ENCODE assay signal across 23 cellular contexts in the genomic region with DNA sequence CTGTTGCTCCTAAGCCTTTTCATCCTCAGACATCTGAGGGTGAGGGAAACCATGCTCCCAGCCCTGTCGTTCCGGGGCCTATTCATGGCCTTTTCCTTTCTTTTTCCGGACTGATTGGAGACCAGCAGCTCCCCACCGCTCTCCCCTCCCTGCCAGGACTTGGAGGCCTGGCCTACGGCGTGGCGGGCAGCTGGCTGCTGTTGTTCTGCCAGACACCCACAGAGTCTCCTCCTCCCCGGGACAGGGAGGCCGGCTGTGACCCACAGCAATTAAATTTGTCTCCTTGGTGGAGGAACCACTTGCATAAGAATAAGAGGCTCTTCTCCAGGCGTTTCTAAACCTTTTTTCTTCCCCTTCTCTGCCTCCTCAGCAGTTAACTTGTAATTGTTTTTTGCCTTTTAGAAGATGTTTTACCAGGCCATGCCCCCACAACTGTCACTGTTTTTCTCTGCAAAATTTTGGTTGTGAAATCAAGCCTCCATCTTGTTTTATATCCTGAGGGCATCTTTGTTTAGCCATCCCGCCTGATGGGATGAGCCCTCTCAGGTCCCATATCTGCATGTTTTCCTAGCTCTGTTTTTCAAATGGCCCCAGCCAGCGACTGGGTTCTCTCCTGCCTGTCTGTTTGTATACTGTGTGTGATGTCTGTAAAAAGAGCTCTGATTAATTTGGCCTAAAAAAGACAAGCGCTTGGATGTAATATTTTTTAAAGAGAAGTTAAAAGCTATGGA.
DNase-seq lines count a peak whose midpoint lies in the region; ATAC-seq, FAIRE-seq and TF ChIP-seq lines count a peak whose summit lies in the region.
"Had no signal": no experiment of that assay in that cellular context is flagged by ENCODE, and none has a peak within 500 bp of the region (broad histone marks: within the 10 kb centered on the region; RNA-seq: fewer than 3 reads in every experiment).

No MANE protein-coding gene starts in this region.

- H3K4me2 ChIP-seq in SK-N-SH (no peak overlapping the region), astrocyte (ENCODE audit: low read length) (no peak overlapping the region), smooth muscle cell (peak overlapping the region; percentile 52)

- H3K27me3 Mint-ChIP-seq in astrocyte (ENCODE audit: low read depth, unreplicated experiment), result no peaks in the 10 kb centered on the region
- H3K27me3 Mint-ChIP-seq: dendritic cell treated with granulocyte-macrophage colony-stimulating factor and Interleukin-4, amounts not matched to agents 40 ng/mL and 50 ng/mL, for 4 days; IgD-negative memory B cell had no signal

- H3K9ac ChIP-seq in SK-N-SH (no peak overlapping the region), astrocyte (ENCODE audit: low read length) (no peak overlapping the region), smooth muscle cell (ENCODE audit: low read depth) (no peak overlapping the region)

- WGBS in SK-N-SH (ENCODE audit: low lambda C conversion rate), result 40% methylated on average over 9 of the region's 13 CpGs
- WGBS in smooth muscle cell (ENCODE audit: low lambda C conversion rate), result 29% methylated on average over 13 of the region's 13 CpGs

- H3K36me3 ChIP-seq in SK-N-SH (replicated peaks in 1 of 2; ENCODE audit: control insufficient read depth in 1 of 2, insufficient read depth in 2 of 2, low read length in 1 of 2), result no peaks in the 10 kb centered on the region
- no peaks in the 10 kb centered on the region for H3K36me3 ChIP-seq in astrocyte (ENCODE audit: insufficient read depth, low read length)
- H3K36me3 ChIP-seq in smooth muscle cell (ENCODE audit: low read depth), result no peaks in the 10 kb centered on the region
- H3K36me3 ChIP-seq: left ventricle myocardium inferior, stomach, upper lobe of left lung had no signal

- no peak for TF ChIP-seq RAD21 in SK-N-SH (IDR thresholded peaks at IDR 0.05; ENCODE audit: low read length)

- peaks cover 1% of the 10 kb centered on the region for H3K4me1 Mint-ChIP-seq in astrocyte (ENCODE audit: low read depth, unreplicated experiment)
- H3K4me1 Mint-ChIP-seq: IgD-negative memory B cell had no signal

- no peaks in the 10 kb centered on the region for H3K36me3 Mint-ChIP-seq in astrocyte (ENCODE audit: low read depth, unreplicated experiment)
- H3K36me3 Mint-ChIP-seq: IgD-negative memory B cell had no signal

- in situ Hi-C loops in GM13977 (cut with MboI; ENCODE audit: low pct_unique_long_range_greater_than_20kb, low sequenced_read_pairs, unreplicated experiment), result no loop called here

- no peaks in the 10 kb centered on the region for H3K79me2 ChIP-seq in SK-N-SH (ENCODE audit: insufficient read depth)
- no peaks in the 10 kb centered on the region for H3K79me2 ChIP-seq in astrocyte (ENCODE audit: insufficient read depth, low read length)
- no peaks in the 10 kb centered on the region for H3K79me2 ChIP-seq in smooth muscle cell (ENCODE audit: low read depth)

- CTCF ChIA-PET in SK-N-SH (lab: Yijun Ruan, JAX), result no interaction called here

- no peak overlapping the region for H3K4me3 Mint-ChIP-seq in astrocyte (ENCODE audit: unreplicated experiment)
- H3K4me3 Mint-ChIP-seq: dendritic cell treated with granulocyte-macrophage colony-stimulating factor and Interleukin-4, amounts not matched to agents 40 ng/mL and 50 ng/mL, for 4 days had no signal

- no peak for ATAC-seq in SK-N-SH treated with all-trans-retinoic acid at 6 μM for 48 hours
- ATAC-seq: foreskin keratinocyte, GM12878 had no signal

- no peak overlapping the region for H3K27ac Mint-ChIP-seq in astrocyte (ENCODE audit: unreplicated experiment)
- H3K27ac Mint-ChIP-seq: activated T-helper 2 cell treated with anti-CD3 and anti-CD28 coated beads, Interferon-gamma antibody, Interleukin-2, Interleukin-4, amounts not matched to agents 10 μg/mL and 5 μg/mL and 100 μg/mL, durations not matched to agents 14 hours and 24 hours and 36 hours; dendritic cell treated with granulocyte-macrophage colony-stimulating factor and Interleukin-4, amounts not matched to agents 40 ng/mL and 50 ng/mL, for 4 days; IgD-negative memory B cell had no signal

- FAIRE-seq in astrocyte (lab: Jason Lieb, UNC), result no peak
- FAIRE-seq: A204.1, bronchial epithelial cell, GM12878, RCC 7860 had no signal

- H3K27me3 ChIP-seq in SK-N-SH (ENCODE audit: insufficient read depth) (no peaks in the 10 kb centered on the region), astrocyte (ENCODE audit: insufficient read depth, low read length) (no peaks in the 10 kb centered on the region), smooth muscle cell (ENCODE audit: low read depth) (no peaks in the 10 kb centered on the region)
- H3K27me3 ChIP-seq: foreskin keratinocyte, stomach, upper lobe of left lung had no signal

- TF ChIP-seq CTCF in SK-N-SH (IDR thresholded peaks at IDR 0.05), result no peak
- no peak for TF ChIP-seq CTCF in astrocyte (IDR thresholded peaks at IDR 0.05; ENCODE audit: insufficient read depth, low read depth, low read length)
- no peak for TF ChIP-seq CTCF in smooth muscle cell (IDR thresholded peaks at IDR 0.05; ENCODE audit: borderline replicate concordance, insufficient read depth, poor library complexity, severe bottlenecking)
- TF ChIP-seq CTCF in GM13977 (IDR thresholded peaks at IDR 0.05; ENCODE audit: extremely low read depth, insufficient read depth, missing control alignments), result no peak

- H3K27ac ChIP-seq in SK-N-SH (ENCODE audit: low read depth in 2 of 2, low read length in 1 of 2) (no peak overlapping the region), astrocyte (ENCODE audit: low read depth, low read length) (no peak overlapping the region), smooth muscle cell (ENCODE audit: low read depth) (no peak overlapping the region)
- H3K27ac ChIP-seq: foreskin keratinocyte, left ventricle myocardium inferior, stomach, upper lobe of left lung had no signal

- no peaks in the 10 kb centered on the region for H3K9me3 Mint-ChIP-seq in astrocyte (ENCODE audit: unreplicated experiment)

- no peaks in the 10 kb centered on the region; the same call in 1 of the 2 replicates for H3K9me3 ChIP-seq in SK-N-SH
- no peaks in the 10 kb centered on the region for H3K9me3 ChIP-seq in astrocyte (ENCODE audit: insufficient read depth, low read depth, low read length)
- H3K9me3 ChIP-seq in smooth muscle cell (replicated peaks; ENCODE audit: low read depth), result no peaks in the 10 kb centered on the region
- H3K9me3 ChIP-seq: left ventricle myocardium inferior, stomach had no signal

- H4K20me1 ChIP-seq in SK-N-SH (ENCODE audit: insufficient read depth) (no peaks in the 10 kb centered on the region), astrocyte (ENCODE audit: insufficient read depth, low read length) (no peaks in the 10 kb centered on the region), smooth muscle cell (ENCODE audit: low read depth) (no peaks in the 10 kb centered on the region)

- no peak for TF ChIP-seq EP300 in SK-N-SH (IDR thresholded peaks at IDR 0.05; ENCODE audit: borderline replicate concordance in 1 of 2, low read depth in 1 of 2, low read length in 1 of 2)

- peak; percentile 5 for DNase-seq in SK-N-SH
- DNase-seq in astrocyte (ENCODE audit: low read depth), result no peak
- DNase-seq in iPS-NIHi11 (ENCODE audit: low spot score), result peak; percentile 60
- no peak for DNase-seq in smooth muscle cell (lab: John Stamatoyannopoulos, UW; ENCODE audit: unreplicated experiment)
- DNase-seq in GM13977 (ENCODE audit: low spot score), result no peak
- no peak for DNase-seq in midbrain (lab: John Stamatoyannopoulos, UW)
- DNase-seq in NCI-H146 (lab: John Stamatoyannopoulos, UW), result no peak
- DNase-seq: activated CD4-positive, alpha-beta T cell treated with anti-CD3 and anti-CD28 coated beads for 48 hours; foreskin keratinocyte; GDM1; left ventricle myocardium inferior; NCI-H1694; NK-92 treated with Interleukin-12 subunit alpha and Interleukin-12 subunit beta, amount 100 ng/mL, for 24 hours; stomach had no signal

- H3K4me1 ChIP-seq in SK-N-SH (ENCODE audit: control insufficient read depth in 1 of 2, insufficient read depth in 2 of 2, low read depth in 1 of 2, low read length in 1 of 2) (no peaks in the 10 kb centered on the region; a peak in 2 of 4 replicates), astrocyte (ENCODE audit: insufficient read depth, low read length) (no peaks in the 10 kb centered on the region), smooth muscle cell (ENCODE audit: low read depth) (peaks cover 11% of the 10 kb centered on the region)
- H3K4me1 ChIP-seq: foreskin keratinocyte, left ventricle myocardium inferior, stomach, upper lobe of left lung had no signal

- H3K9me2 ChIP-seq in SK-N-SH, result no peaks in the 10 kb centered on the region

- POLR2A ChIA-PET in SK-N-SH (lab: Yijun Ruan, JAX), result no interaction called here

- no peak overlapping the region for H2AFZ ChIP-seq in SK-N-SH (ENCODE audit: low read depth)
- H2AFZ ChIP-seq in astrocyte (ENCODE audit: low read depth, low read length), result peak overlapping the region; percentile 34
- peak overlapping the region; percentile 65 for H2AFZ ChIP-seq in smooth muscle cell (ENCODE audit: low read depth)

- H3F3A ChIP-seq in SK-N-SH (replicated peaks; ENCODE audit: insufficient read depth) (no peaks in the 10 kb centered on the region), smooth muscle cell (ENCODE audit: low read depth) (no peaks in the 10 kb centered on the region)

- H3K4me3 ChIP-seq in SK-N-SH (ENCODE audit: low read depth in 2 of 2, low read length in 1 of 2), result no peak overlapping the region
- no peak overlapping the region for H3K4me3 ChIP-seq in astrocyte (ENCODE audit: insufficient read depth, low read depth, low read length)
- no peak overlapping the region for H3K4me3 ChIP-seq in smooth muscle cell
- H3K4me3 ChIP-seq: GM12878, left ventricle myocardium inferior, stomach, upper lobe of left lung had no signal

TF ChIP-seq in SK-N-SH, 30 proteins besides CTCF, POLR2A, EP300 and RAD21 (continues in another document):
- no peak for TF ChIP-seq NFIC (IDR thresholded peaks at IDR 0.05; ENCODE audit: borderline replicate concordance)

TF ChIP-seq in SK-N-SH treated with all-trans-retinoic acid at 6 μM for 48 hours, 23 proteins besides CTCF, POLR2A, EP300 and RAD21 (continues in another document):
- TF ChIP-seq BACH2 (CRISPR knock-in tag; IDR thresholded peaks at IDR 0.05; ENCODE audit: borderline replicate concordance) (no peak), ZNF70 (CRISPR knock-in tag; IDR thresholded peaks at IDR 0.05) (no peak), ESRRG (CRISPR knock-in tag; IDR thresholded peaks at IDR 0.05) (no peak), OSR1 (CRISPR knock-in tag; IDR thresholded peaks at IDR 0.05) (no peak), SNAI2 (CRISPR knock-in tag; IDR thresholded peaks at IDR 0.05) (no peak), TCF4 (CRISPR knock-in tag; IDR thresholded peaks at IDR 0.05; ENCODE audit: borderline replicate concordance) (no peak)

Comparison
In these comparisons a context has a peak if more than half of its experiments do, and no peak if none do; other contexts are left out.
1. DNase-seq: peak in SK-N-SH (single experiment) and iPS-NIHi11 (single experiment); none in astrocyte (single experiment), smooth muscle cell (single experiment), GM13977 (single experiment), midbrain (single experiment) and NCI-H146 (single experiment).